In genomic region chr2:168490916-168491605, GRCh38 we compare ENCODE assay signal across 7 cellular contexts. TPM values are rescaled to one million over a fixed set of nuclear protein-coding genes. Genes with fewer than 3 reads are reported as not detected.
A peak's percentile ranks its signal among the peaks of the same experiment; 100 is the strongest.
DNase-seq lines count a peak whose midpoint lies in the region; ATAC-seq and TF ChIP-seq lines count a peak whose summit lies in the region.

No MANE protein-coding gene starts in this region.

- no peaks in the 10 kb centered on the region for H3F3A ChIP-seq in GM23338 (replicated peaks; ENCODE audit: low read depth)

- peak overlapping the region; percentile 91 for H3K27ac Mint-ChIP-seq in GM23338
- H3K27ac Mint-ChIP-seq in stimulated activated memory B cell treated with anti-CD40 and anti-IgM and Interleukin-4, amounts not matched to agents 10 μg/mL and 1 μg/mL and 100 μg/mL, for 72 hours: peak overlapping the region; percentile 64

- H3K9me2 ChIP-seq in GM23338 (ENCODE audit: insufficient read depth): no peaks in the 10 kb centered on the region; the same call in 1 of the 2 replicates

- no peak overlapping the region for H3K4me3 Mint-ChIP-seq in GM23338
- peak overlapping the region; percentile 51 for H3K4me3 Mint-ChIP-seq in stimulated activated memory B cell treated with anti-CD40 and anti-IgM and Interleukin-4, amounts not matched to agents 10 μg/mL and 1 μg/mL and 100 μg/mL, for 72 hours

- no peak overlapping the region for H3K4me3 ChIP-seq in GM23338

- H3K9me3 Mint-ChIP-seq in GM23338: peaks cover 4% of the 10 kb centered on the region; the same call in 1 of the 3 replicates
- H3K9me3 Mint-ChIP-seq in stimulated activated memory B cell treated with anti-CD40 and anti-IgM and Interleukin-4, amounts not matched to agents 10 μg/mL and 1 μg/mL and 100 μg/mL, for 72 hours: no peaks in the 10 kb centered on the region

- 0 out of 2 replicates have a peak overlapping the region, but pooled peaks have one; percentile 17 for H3K4me2 ChIP-seq in GM23338

- H2AFZ ChIP-seq in GM23338: no peak overlapping the region

- ATAC-seq in GM23338: peak; percentile 23; the same call in 2 of the 3 replicates
- no peak for ATAC-seq in stimulated activated memory B cell treated with anti-CD40 and anti-IgM and Interleukin-4, amounts not matched to agents 10 μg/mL and 1 μg/mL and 100 μg/mL, for 72 hours
- ATAC-seq in HG03460 (IDR thresholded peaks at IDR 0.05; ENCODE audit: unreplicated experiment): no peak
- no peak for ATAC-seq in GM21360 (IDR thresholded peaks at IDR 0.05; ENCODE audit: unreplicated experiment)

- TF ChIP-seq CTCF in GM23338 (conservative IDR thresholded peaks at IDR 0.05; ENCODE audit: low read depth in 2 of 2): no peak

- H3K4me1 ChIP-seq in GM23338 (ENCODE audit: insufficient read depth): peaks cover 40% of the 10 kb centered on the region

- no peaks in the 10 kb centered on the region; the same call in 1 of the 2 replicates for H4K20me1 ChIP-seq in GM23338 (replicated peaks; ENCODE audit: insufficient read depth)

- H3K79me2 ChIP-seq in GM23338 (replicated peaks; ENCODE audit: insufficient read depth): peaks cover 90% of the 10 kb centered on the region

- H3K27ac ChIP-seq in GM23338 (ENCODE audit: low read depth): peak overlapping the region; percentile 21; the same call in 1 of the 2 replicates

- H3K4me1 Mint-ChIP-seq in GM23338: peaks cover 47% of the 10 kb centered on the region
- H3K4me1 Mint-ChIP-seq in stimulated activated memory B cell treated with anti-CD40 and anti-IgM and Interleukin-4, amounts not matched to agents 10 μg/mL and 1 μg/mL and 100 μg/mL, for 72 hours: peaks cover 11% of the 10 kb centered on the region

- peaks cover 4% of the 10 kb centered on the region; the same call in 1 of the 3 replicates for H3K36me3 Mint-ChIP-seq in GM23338 (ENCODE audit: low read depth)
- no peaks in the 10 kb centered on the region for H3K36me3 Mint-ChIP-seq in stimulated activated memory B cell treated with anti-CD40 and anti-IgM and Interleukin-4, amounts not matched to agents 10 μg/mL and 1 μg/mL and 100 μg/mL, for 72 hours

- DNase-seq in GM23338 (ENCODE audit: low spot score) (no peak), SK-N-DZ (ENCODE audit: low spot score) (peak; percentile 35), fibroblast of gingiva (ENCODE audit: low read depth) (peak; percentile 8), NCI-H446 treated with DMSO at 0.1 percent for 48 hours (lab: John Stamatoyannopoulos, UW) (no peak)

- H3K27me3 Mint-ChIP-seq in GM23338 (ENCODE audit: insufficient read depth, low read depth, poor library complexity): peaks cover 1% of the 10 kb centered on the region
- H3K27me3 Mint-ChIP-seq in stimulated activated memory B cell treated with anti-CD40 and anti-IgM and Interleukin-4, amounts not matched to agents 10 μg/mL and 1 μg/mL and 100 μg/mL, for 72 hours: no peaks in the 10 kb centered on the region

- no peaks in the 10 kb centered on the region for H3K27me3 ChIP-seq in GM23338 (ENCODE audit: insufficient read depth)

- H3K36me3 ChIP-seq in GM23338 (ENCODE audit: insufficient read depth): no peaks in the 10 kb centered on the region

TF ChIP-seq in GM23338, 12 proteins besides CTCF, POLR2A, EP300 and RAD21:
- no peak for TF ChIP-seq ETS1 (IDR thresholded peaks at IDR 0.05)
- no peak for TF ChIP-seq EZH2 (IDR thresholded peaks at IDR 0.05; ENCODE audit: low read depth, unreplicated experiment)
- TF ChIP-seq STAT1 (IDR thresholded peaks at IDR 0.05; ENCODE audit: unreplicated experiment): no peak
- no peak for TF ChIP-seq EZH2phosphoT487 (IDR thresholded peaks at IDR 0.05; ENCODE audit: unreplicated experiment)
- TF ChIP-seq JUNB (IDR thresholded peaks at IDR 0.05; ENCODE audit: unreplicated experiment): no peak
- no peak for TF ChIP-seq CREB1 (CRISPR knock-in tag; IDR thresholded peaks at IDR 0.05; ENCODE audit: low read depth)
- TF ChIP-seq, protein P1, sequence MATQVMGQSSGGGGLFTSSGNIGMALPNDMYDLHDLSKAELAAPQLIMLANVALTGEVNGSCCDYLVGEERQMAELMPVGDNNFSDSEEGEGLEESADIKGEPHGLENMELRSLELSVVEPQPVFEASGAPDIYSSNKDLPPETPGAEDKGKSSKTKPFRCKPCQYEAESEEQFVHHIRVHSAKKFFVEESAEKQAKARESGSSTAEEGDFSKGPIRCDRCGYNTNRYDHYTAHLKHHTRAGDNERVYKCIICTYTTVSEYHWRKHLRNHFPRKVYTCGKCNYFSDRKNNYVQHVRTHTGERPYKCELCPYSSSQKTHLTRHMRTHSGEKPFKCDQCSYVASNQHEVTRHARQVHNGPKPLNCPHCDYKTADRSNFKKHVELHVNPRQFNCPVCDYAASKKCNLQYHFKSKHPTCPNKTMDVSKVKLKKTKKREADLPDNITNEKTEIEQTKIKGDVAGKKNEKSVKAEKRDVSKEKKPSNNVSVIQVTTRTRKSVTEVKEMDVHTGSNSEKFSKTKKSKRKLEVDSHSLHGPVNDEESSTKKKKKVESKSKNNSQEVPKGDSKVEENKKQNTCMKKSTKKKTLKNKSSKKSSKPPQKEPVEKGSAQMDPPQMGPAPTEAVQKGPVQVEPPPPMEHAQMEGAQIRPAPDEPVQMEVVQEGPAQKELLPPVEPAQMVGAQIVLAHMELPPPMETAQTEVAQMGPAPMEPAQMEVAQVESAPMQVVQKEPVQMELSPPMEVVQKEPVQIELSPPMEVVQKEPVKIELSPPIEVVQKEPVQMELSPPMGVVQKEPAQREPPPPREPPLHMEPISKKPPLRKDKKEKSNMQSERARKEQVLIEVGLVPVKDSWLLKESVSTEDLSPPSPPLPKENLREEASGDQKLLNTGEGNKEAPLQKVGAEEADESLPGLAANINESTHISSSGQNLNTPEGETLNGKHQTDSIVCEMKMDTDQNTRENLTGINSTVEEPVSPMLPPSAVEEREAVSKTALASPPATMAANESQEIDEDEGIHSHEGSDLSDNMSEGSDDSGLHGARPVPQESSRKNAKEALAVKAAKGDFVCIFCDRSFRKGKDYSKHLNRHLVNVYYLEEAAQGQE (IDR thresholded peaks at IDR 0.05; ENCODE audit: unreplicated experiment): no peak
- TF ChIP-seq NANOG (IDR thresholded peaks at IDR 0.05; ENCODE audit: borderline replicate concordance): no peak

RNA-seq across cellular contexts. Expression of gene CERS6, which starts 35.0 kb away (rescaled TPM):
- 33.5 and 35.0 TPM in 2 replicates for total RNA-seq in GM23338 (2014; rRNA removed; shearing (Covaris generic))
- 6.9 and 7.4 TPM in 2 replicates for polyA plus RNA-seq in GM23338 (2016; fragmentation: Nextera tagmentation; extraction: Ambion mirVana)
- 27.7 and 30.4 TPM in 2 replicates for polyA plus RNA-seq in SK-N-DZ (2014; cell fraction: cytosol; rRNA removed)
- 19.0 and 27.7 TPM in 2 replicates for polyA plus RNA-seq in SK-N-DZ (2014; cell fraction: nucleus; rRNA removed)

Comparison
In these comparisons a context has a peak if more than half of its experiments do, and no peak if none do; other contexts are left out.
1. DNase-seq: peak in SK-N-DZ (single experiment) and fibroblast of gingiva (single experiment); none in GM23338 (single experiment) and NCI-H446 treated with DMSO at 0.1 percent for 48 hours (single experiment).